In the genomic region with DNA sequence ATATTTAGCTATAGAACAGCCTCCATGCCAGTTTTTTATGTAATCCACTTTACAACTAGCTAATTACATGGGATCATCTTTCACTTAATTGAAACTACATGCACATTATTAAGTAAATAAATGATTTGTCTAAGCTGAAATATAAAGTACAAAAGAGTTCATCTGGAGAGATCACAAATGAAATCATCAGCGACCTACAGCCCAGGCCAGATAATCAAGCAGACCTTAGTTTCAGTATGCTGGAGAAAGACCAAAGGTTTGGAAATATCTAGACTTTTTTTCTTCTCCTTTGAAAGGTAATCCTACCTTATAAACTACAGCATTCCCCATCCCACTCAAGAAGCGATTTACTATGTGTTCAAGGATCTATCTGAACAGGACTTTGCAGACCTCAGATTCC, we compare ENCODE assay signal across 14 cellular contexts. TPM values are rescaled to one million over a fixed set of nuclear protein-coding genes. Genes with fewer than 3 reads are reported as not detected.
DNase-seq lines count a peak whose midpoint lies in the region; ATAC-seq and TF ChIP-seq lines count a peak whose summit lies in the region.
"Had no signal": no experiment of that assay in that cellular context is flagged by ENCODE, and none has a peak within 500 bp of the region (broad histone marks: within the 10 kb centered on the region; RNA-seq: fewer than 3 reads in every experiment).

No MANE protein-coding gene starts in this region.

- H3K27me3 ChIP-seq in subcutaneous abdominal adipose tissue (ENCODE audit: control insufficient read depth in 5 of 5, insufficient read depth in 4 of 5, low read length in 5 of 5) = no peaks in the 10 kb centered on the region
- H3K27me3 ChIP-seq in colonic mucosa = no peaks in the 10 kb centered on the region
- H3K27me3 ChIP-seq: BLaER1 treated with 17β-estradiol and CSF1 and Interleukin-3, amounts not matched to agents 10 nM and 100 nM had no signal

- H3K27ac ChIP-seq in subcutaneous abdominal adipose tissue (ENCODE audit: low read depth, low read length) (peak overlapping the region; percentile 81), colonic mucosa (no peak overlapping the region)
- H3K27ac ChIP-seq: BLaER1 treated with 17β-estradiol and CSF1 and Interleukin-3, amounts not matched to agents 10 nM and 100 nM had no signal

- no peaks in the 10 kb centered on the region for H3K9me3 Mint-ChIP-seq in WTC11
- H3K9me3 Mint-ChIP-seq: H9 had no signal

- H3K9me3 ChIP-seq in subcutaneous abdominal adipose tissue (ENCODE audit: control insufficient read depth in 5 of 5, low read length in 5 of 5) (no peaks in the 10 kb centered on the region), colonic mucosa (no peaks in the 10 kb centered on the region)
- H3K9me3 ChIP-seq: BLaER1 treated with 17β-estradiol and CSF1 and Interleukin-3, amounts not matched to agents 10 nM and 100 nM had no signal

- DNase-seq in NCI-H1105 (lab: John Stamatoyannopoulos, UW) = peak; percentile 33
- DNase-seq in NCI-H748 (lab: John Stamatoyannopoulos, UW; ENCODE audit: unreplicated experiment) = peak; percentile 66
- DNase-seq in WTC11 (ENCODE audit: low spot score) = no peak
- DNase-seq in colonic mucosa = no peak
- no peak for DNase-seq in NK-92 treated with Interleukin-12 subunit alpha and Interleukin-12 subunit beta, amount 100 ng/mL, for 24 hours (lab: John Stamatoyannopoulos, UW)
- no peak for DNase-seq in NCI-H1694 (lab: John Stamatoyannopoulos, UW)
- DNase-seq: ACHN; CD4-positive, CD25-positive, alpha-beta regulatory T cell; DMS79 treated with DMSO at 0.1 percent for 48 hours; EL; GOT3; H9 had no signal

- H3K27me3 Mint-ChIP-seq in WTC11 (ENCODE audit: low read depth) = no peaks in the 10 kb centered on the region
- H3K27me3 Mint-ChIP-seq: CD4-positive, CD25-positive, alpha-beta regulatory T cell had no signal

- no peaks in the 10 kb centered on the region for H3K36me3 Mint-ChIP-seq in WTC11
- H3K36me3 Mint-ChIP-seq: CD4-positive, CD25-positive, alpha-beta regulatory T cell had no signal

- peaks cover 28% of the 10 kb centered on the region for H3K4me1 Mint-ChIP-seq in WTC11
- H3K4me1 Mint-ChIP-seq: CD4-positive, CD25-positive, alpha-beta regulatory T cell had no signal

- CTCF ChIA-PET in WTC11 (lab: Charles Lee) = no interaction called here

- peaks cover 0 to 35% (median 34%) of the 10 kb centered on the region in 5 donors for H3K4me1 ChIP-seq in subcutaneous abdominal adipose tissue (ENCODE audit: control insufficient read depth in 5 of 5, insufficient read depth in 5 of 5, low read length in 5 of 5)
- no peaks in the 10 kb centered on the region for H3K4me1 ChIP-seq in colonic mucosa
- H3K4me1 ChIP-seq: BLaER1 treated with 17β-estradiol and CSF1 and Interleukin-3, amounts not matched to agents 10 nM and 100 nM had no signal

- no peak for TF ChIP-seq CTCF in WTC11 (IDR thresholded peaks at IDR 0.05)
- TF ChIP-seq CTCF in colonic mucosa (IDR thresholded peaks at IDR 0.05) = no peak

- no peak for ATAC-seq in WTC11

- POLR2A ChIA-PET in WTC11 (lab: Charles Lee) = no interaction called here

- H3K36me3 ChIP-seq in subcutaneous abdominal adipose tissue (ENCODE audit: control insufficient read depth in 5 of 5, insufficient read depth in 5 of 5, low read length in 5 of 5) = no peaks in the 10 kb centered on the region
- H3K36me3 ChIP-seq in colonic mucosa = no peaks in the 10 kb centered on the region
- H3K36me3 ChIP-seq: BLaER1 treated with 17β-estradiol and CSF1 and Interleukin-3, amounts not matched to agents 10 nM and 100 nM had no signal

- no peak overlapping the region for H3K4me3 Mint-ChIP-seq in WTC11
- H3K4me3 Mint-ChIP-seq: CD4-positive, CD25-positive, alpha-beta regulatory T cell; H9 had no signal

- intact Hi-C loops in colonic mucosa (cut with DNase I) = no loop called here

- H3K4me3 ChIP-seq in subcutaneous abdominal adipose tissue (ENCODE audit: low read depth in 1 of 5, low read length in 5 of 5) (no peak overlapping the region), colonic mucosa (no peak overlapping the region)
- H3K4me3 ChIP-seq: BLaER1 treated with 17β-estradiol and CSF1 and Interleukin-3, amounts not matched to agents 10 nM and 100 nM had no signal

- peak overlapping the region in 2 of 5 donors; percentile 35 to 41 for H3K9ac ChIP-seq in subcutaneous abdominal adipose tissue (ENCODE audit: low read length in 5 of 5)
- no peak overlapping the region for H3K9ac ChIP-seq in colonic mucosa (ENCODE audit: low read depth in 2 of 2, low read length in 2 of 2)
- H3K9ac ChIP-seq: BLaER1 treated with 17β-estradiol and CSF1 and Interleukin-3, amounts not matched to agents 10 nM and 100 nM had no signal

- H3K27ac Mint-ChIP-seq in WTC11 = 0 out of 2 replicates have a peak overlapping the region, but pooled peaks have one; percentile 19
- H3K27ac Mint-ChIP-seq: CD4-positive, CD25-positive, alpha-beta regulatory T cell had no signal

TF ChIP-seq in WTC11, 78 proteins besides CTCF, POLR2A, EP300 and RAD21 (continues in another document):
- TF ChIP-seq, protein P1, sequence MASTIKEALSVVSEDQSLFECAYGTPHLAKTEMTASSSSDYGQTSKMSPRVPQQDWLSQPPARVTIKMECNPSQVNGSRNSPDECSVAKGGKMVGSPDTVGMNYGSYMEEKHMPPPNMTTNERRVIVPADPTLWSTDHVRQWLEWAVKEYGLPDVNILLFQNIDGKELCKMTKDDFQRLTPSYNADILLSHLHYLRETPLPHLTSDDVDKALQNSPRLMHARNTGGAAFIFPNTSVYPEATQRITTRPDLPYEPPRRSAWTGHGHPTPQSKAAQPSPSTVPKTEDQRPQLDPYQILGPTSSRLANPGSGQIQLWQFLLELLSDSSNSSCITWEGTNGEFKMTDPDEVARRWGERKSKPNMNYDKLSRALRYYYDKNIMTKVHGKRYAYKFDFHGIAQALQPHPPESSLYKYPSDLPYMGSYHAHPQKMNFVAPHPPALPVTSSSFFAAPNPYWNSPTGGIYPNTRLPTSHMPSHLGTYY (CRISPR knock-in tag; IDR thresholded peaks at IDR 0.05) = no peak
- TF ChIP-seq, protein P2, sequence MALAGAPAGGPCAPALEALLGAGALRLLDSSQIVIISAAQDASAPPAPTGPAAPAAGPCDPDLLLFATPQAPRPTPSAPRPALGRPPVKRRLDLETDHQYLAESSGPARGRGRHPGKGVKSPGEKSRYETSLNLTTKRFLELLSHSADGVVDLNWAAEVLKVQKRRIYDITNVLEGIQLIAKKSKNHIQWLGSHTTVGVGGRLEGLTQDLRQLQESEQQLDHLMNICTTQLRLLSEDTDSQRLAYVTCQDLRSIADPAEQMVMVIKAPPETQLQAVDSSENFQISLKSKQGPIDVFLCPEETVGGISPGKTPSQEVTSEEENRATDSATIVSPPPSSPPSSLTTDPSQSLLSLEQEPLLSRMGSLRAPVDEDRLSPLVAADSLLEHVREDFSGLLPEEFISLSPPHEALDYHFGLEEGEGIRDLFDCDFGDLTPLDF (CRISPR knock-in tag; IDR thresholded peaks at IDR 0.05) = no peak
- TF ChIP-seq SMAD4 (CRISPR knock-in tag; IDR thresholded peaks at IDR 0.05) = no peak
- TF ChIP-seq, protein P3, sequence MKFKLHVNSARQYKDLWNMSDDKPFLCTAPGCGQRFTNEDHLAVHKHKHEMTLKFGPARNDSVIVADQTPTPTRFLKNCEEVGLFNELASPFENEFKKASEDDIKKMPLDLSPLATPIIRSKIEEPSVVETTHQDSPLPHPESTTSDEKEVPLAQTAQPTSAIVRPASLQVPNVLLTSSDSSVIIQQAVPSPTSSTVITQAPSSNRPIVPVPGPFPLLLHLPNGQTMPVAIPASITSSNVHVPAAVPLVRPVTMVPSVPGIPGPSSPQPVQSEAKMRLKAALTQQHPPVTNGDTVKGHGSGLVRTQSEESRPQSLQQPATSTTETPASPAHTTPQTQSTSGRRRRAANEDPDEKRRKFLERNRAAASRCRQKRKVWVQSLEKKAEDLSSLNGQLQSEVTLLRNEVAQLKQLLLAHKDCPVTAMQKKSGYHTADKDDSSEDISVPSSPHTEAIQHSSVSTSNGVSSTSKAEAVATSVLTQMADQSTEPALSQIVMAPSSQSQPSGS (CRISPR knock-in tag; IDR thresholded peaks at IDR 0.05; ENCODE audit: borderline replicate concordance, low read depth) = no peak
- TF ChIP-seq, protein P4, sequence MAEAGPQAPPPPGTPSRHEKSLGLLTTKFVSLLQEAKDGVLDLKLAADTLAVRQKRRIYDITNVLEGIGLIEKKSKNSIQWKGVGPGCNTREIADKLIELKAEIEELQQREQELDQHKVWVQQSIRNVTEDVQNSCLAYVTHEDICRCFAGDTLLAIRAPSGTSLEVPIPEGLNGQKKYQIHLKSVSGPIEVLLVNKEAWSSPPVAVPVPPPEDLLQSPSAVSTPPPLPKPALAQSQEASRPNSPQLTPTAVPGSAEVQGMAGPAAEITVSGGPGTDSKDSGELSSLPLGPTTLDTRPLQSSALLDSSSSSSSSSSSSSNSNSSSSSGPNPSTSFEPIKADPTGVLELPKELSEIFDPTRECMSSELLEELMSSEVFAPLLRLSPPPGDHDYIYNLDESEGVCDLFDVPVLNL (CRISPR knock-in tag; IDR thresholded peaks at IDR 0.05; ENCODE audit: borderline replicate concordance, low read depth) = no peak
- TF ChIP-seq HMGA2 (CRISPR knock-in tag; IDR thresholded peaks at IDR 0.05) = no peak
- TF ChIP-seq, protein P5, sequence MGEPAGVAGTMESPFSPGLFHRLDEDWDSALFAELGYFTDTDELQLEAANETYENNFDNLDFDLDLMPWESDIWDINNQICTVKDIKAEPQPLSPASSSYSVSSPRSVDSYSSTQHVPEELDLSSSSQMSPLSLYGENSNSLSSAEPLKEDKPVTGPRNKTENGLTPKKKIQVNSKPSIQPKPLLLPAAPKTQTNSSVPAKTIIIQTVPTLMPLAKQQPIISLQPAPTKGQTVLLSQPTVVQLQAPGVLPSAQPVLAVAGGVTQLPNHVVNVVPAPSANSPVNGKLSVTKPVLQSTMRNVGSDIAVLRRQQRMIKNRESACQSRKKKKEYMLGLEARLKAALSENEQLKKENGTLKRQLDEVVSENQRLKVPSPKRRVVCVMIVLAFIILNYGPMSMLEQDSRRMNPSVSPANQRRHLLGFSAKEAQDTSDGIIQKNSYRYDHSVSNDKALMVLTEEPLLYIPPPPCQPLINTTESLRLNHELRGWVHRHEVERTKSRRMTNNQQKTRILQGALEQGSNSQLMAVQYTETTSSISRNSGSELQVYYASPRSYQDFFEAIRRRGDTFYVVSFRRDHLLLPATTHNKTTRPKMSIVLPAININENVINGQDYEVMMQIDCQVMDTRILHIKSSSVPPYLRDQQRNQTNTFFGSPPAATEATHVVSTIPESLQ (CRISPR knock-in tag; IDR thresholded peaks at IDR 0.05) = no peak
- no peak for TF ChIP-seq PRRX2 (CRISPR knock-in tag; IDR thresholded peaks at IDR 0.05)
- TF ChIP-seq, protein P6, sequence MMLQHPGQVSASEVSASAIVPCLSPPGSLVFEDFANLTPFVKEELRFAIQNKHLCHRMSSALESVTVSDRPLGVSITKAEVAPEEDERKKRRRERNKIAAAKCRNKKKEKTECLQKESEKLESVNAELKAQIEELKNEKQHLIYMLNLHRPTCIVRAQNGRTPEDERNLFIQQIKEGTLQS (CRISPR knock-in tag; conservative IDR thresholded peaks at IDR 0.05) = no peak
- TF ChIP-seq, protein P7, sequence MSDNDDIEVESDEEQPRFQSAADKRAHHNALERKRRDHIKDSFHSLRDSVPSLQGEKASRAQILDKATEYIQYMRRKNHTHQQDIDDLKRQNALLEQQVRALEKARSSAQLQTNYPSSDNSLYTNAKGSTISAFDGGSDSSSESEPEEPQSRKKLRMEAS (CRISPR knock-in tag; IDR thresholded peaks at IDR 0.05) = no peak

RNA-seq across cellular contexts. Expression of a gene that starts 26.5 kb away (rescaled TPM):
- total RNA-seq in WTC11 (2021) (19.4 to 23.8 TPM (median 23.1 TPM) in 3 replicates), colonic mucosa (under 1 TPM; 0.58 to 0.89 TPM)
- total RNA-seq: CD4-positive, CD25-positive, alpha-beta regulatory T cell had no signal

Comparison
In these comparisons a context has a peak if more than half of its experiments do, and no peak if none do; other contexts are left out.
1. DNase-seq: peak in NCI-H1105 (single experiment) and NCI-H748 (single experiment); none in WTC11 (single experiment), colonic mucosa (single experiment), NK-92 treated with Interleukin-12 subunit alpha and Interleukin-12 subunit beta, amount 100 ng/mL, for 24 hours (single experiment) and NCI-H1694 (single experiment).
2. RNA of a gene that starts 26.5 kb away (total RNA-seq): 19.4 to 23.8 TPM in WTC11; 0.58 to 0.89 TPM in colonic mucosa; every median in the first group is over 10 times any median in the second.